In genomic region chr10:68318331-68319059, GRCh38 we compare ENCODE assay signal across 30 cellular contexts.
"Had no signal": no experiment of that assay in that cellular context is flagged by ENCODE, and none has a peak within 500 bp of the region (broad histone marks: within the 10 kb centered on the region; RNA-seq: fewer than 3 reads in every experiment).

No MANE protein-coding gene starts in this region.

- H3K36me3 ChIP-seq: breast epithelium, esophagus squamous epithelium, ovary, stomach, thyroid gland, upper lobe of right lung had no signal

- H3K4me3 ChIP-seq: breast epithelium, esophagus squamous epithelium, lung, ovary, psoas muscle, stomach, thyroid gland, upper lobe of right lung had no signal

- H3K4me3 Mint-ChIP-seq: activated naive CD8-positive, alpha-beta T cell treated with anti-CD3 and anti-CD28 coated beads, Interleukin-2, amount 50 U/mL, for 24 hours; activated T-cell treated with anti-CD3 and anti-CD28 coated beads, Interleukin-2, amount 50 U/mL, for 4 hours; activated T-helper 17 cell treated with anti-CD3 and anti-CD28 coated beads, Interleukin-2, amount 50 U/mL, for 72 hours; immature natural killer cell; naive thymus-derived CD4-positive, alpha-beta T cell; stimulated activated naive B cell treated with anti-CD40 and anti-IgM and Interleukin-4, amounts not matched to agents 10 μg/mL and 1 μg/mL and 100 μg/mL, for 72 hours had no signal

- H3K27ac Mint-ChIP-seq: activated naive CD8-positive, alpha-beta T cell treated with anti-CD3 and anti-CD28 coated beads, Interleukin-2, amount 50 U/mL, for 24 hours; activated T-helper 17 cell treated with anti-CD3 and anti-CD28 coated beads, Interleukin-2, amount 50 U/mL, for 72 hours; naive thymus-derived CD4-positive, alpha-beta T cell; stimulated activated naive B cell treated with anti-CD40 and anti-IgM and Interleukin-4, amounts not matched to agents 10 μg/mL and 1 μg/mL and 100 μg/mL, for 72 hours had no signal

- H3K27me3 Mint-ChIP-seq: activated naive CD8-positive, alpha-beta T cell treated with anti-CD3 and anti-CD28 coated beads, Interleukin-2, amount 50 U/mL, for 24 hours; activated T-helper 17 cell treated with anti-CD3 and anti-CD28 coated beads, Interleukin-2, amount 50 U/mL, for 72 hours; naive thymus-derived CD4-positive, alpha-beta T cell; stimulated activated naive B cell treated with anti-CD40 and anti-IgM and Interleukin-4, amounts not matched to agents 10 μg/mL and 1 μg/mL and 100 μg/mL, for 72 hours had no signal

- H3K9me3 ChIP-seq: ovary, psoas muscle, thyroid gland, upper lobe of right lung had no signal

- DNase-seq: activated CD4-positive, alpha-beta T cell treated with anti-CD3 and anti-CD28 coated beads for 4 hours; activated CD4-positive, alpha-beta T cell treated with anti-CD3 and anti-CD28 coated beads, Interleukin-2, amount 50 U/mL, for 4 hours; activated CD8-positive, alpha-beta memory T cell treated with anti-CD3 and anti-CD28 coated beads, Interleukin-2, amount 50 U/mL, for 48 hours; activated gamma-delta T cell treated with Interleukin-2 at 50 U/mL for 16 hours; activated naive CD4-positive, alpha-beta T cell treated with anti-CD3 and anti-CD28 coated beads, Interleukin-2, amount 50 U/mL, for 16 hours; activated naive CD8-positive, alpha-beta T cell treated with anti-CD3 and anti-CD28 coated beads, Interleukin-2, amount 50 U/mL, for 24 hours; activated T-cell treated with anti-CD3 and anti-CD28 coated beads, Interleukin-2, amount 50 U/mL, for 4 hours; amygdala; central memory CD4-positive, alpha-beta T cell; dermis blood vessel endothelial cell; effector CD4-positive, alpha-beta T cell; esophagus squamous epithelium; foreskin melanocyte; hippocampal formation; immature natural killer cell; kidney; mesendoderm; naive thymus-derived CD4-positive, alpha-beta T cell; ovary; psoas muscle; stimulated activated CD4-positive, alpha-beta T cell treated with anti-CD3 and anti-CD28 coated beads, Interleukin-15, amount 100 ng/mL, for 24 hours; stimulated activated CD4-positive, alpha-beta T cell treated with anti-CD3 and anti-CD28 coated beads, Interleukin-2, amount 100 ng/mL, for 24 hours; stimulated activated naive B cell treated with anti-CD40 and anti-IgM and Interleukin-4, amounts not matched to agents 10 μg/mL and 1 μg/mL and 100 μg/mL, for 72 hours; stomach; thyroid gland; upper lobe of right lung had no signal

- ATAC-seq: activated naive CD8-positive, alpha-beta T cell treated with anti-CD3 and anti-CD28 coated beads, Interleukin-2, amount 50 U/mL, for 24 hours; activated T-cell treated with anti-CD3 and anti-CD28 coated beads, Interleukin-2, amount 50 U/mL, for 4 hours; activated T-helper 17 cell treated with anti-CD3 and anti-CD28 coated beads, Interleukin-2, amount 50 U/mL, for 72 hours; naive thymus-derived CD4-positive, alpha-beta T cell; psoas muscle; stimulated activated naive B cell treated with anti-CD40 and anti-IgM and Interleukin-4, amounts not matched to agents 10 μg/mL and 1 μg/mL and 100 μg/mL, for 72 hours; upper lobe of right lung had no signal

- H3K4me1 Mint-ChIP-seq: activated T-helper 17 cell treated with anti-CD3 and anti-CD28 coated beads, Interleukin-2, amount 50 U/mL, for 72 hours had no signal

- H3K27ac ChIP-seq: breast epithelium, epithelial cell of prostate, esophagus squamous epithelium, ovary, psoas muscle, stomach, thyroid gland, upper lobe of right lung had no signal

- H3K27me3 ChIP-seq: breast epithelium, esophagus squamous epithelium, ovary, stomach, thyroid gland, upper lobe of right lung had no signal

- H3K4me1 ChIP-seq: breast epithelium, esophagus squamous epithelium, psoas muscle, thyroid gland, upper lobe of right lung had no signal
